In genomic region chr13:94596575-94596971, GRCh38 we compare ENCODE assay signal across 8 cellular contexts. TPM values are rescaled to one million over a fixed set of nuclear protein-coding genes. Genes with fewer than 3 reads are reported as not detected.
A peak's percentile ranks its signal among the peaks of the same experiment; 100 is the strongest.
DNase-seq lines count a peak whose midpoint lies in the region; ATAC-seq, FAIRE-seq and TF ChIP-seq lines count a peak whose summit lies in the region.

No MANE protein-coding gene starts in this region.

- H3K4me3 Mint-ChIP-seq in activated naive CD4-positive, alpha-beta T cell treated with anti-CD3 and anti-CD28 coated beads for 36 hours, result peak overlapping the region; percentile 92
- H3K4me3 Mint-ChIP-seq in central memory CD8-positive, alpha-beta T cell, result peak overlapping the region; percentile 93

- peaks cover 5% of the 10 kb centered on the region for H3K9me3 Mint-ChIP-seq in activated naive CD4-positive, alpha-beta T cell treated with anti-CD3 and anti-CD28 coated beads for 36 hours
- no peaks in the 10 kb centered on the region for H3K9me3 Mint-ChIP-seq in central memory CD8-positive, alpha-beta T cell

- H3K4me1 Mint-ChIP-seq in activated naive CD4-positive, alpha-beta T cell treated with anti-CD3 and anti-CD28 coated beads for 36 hours (ENCODE audit: low read depth), result peaks cover 33% of the 10 kb centered on the region
- peaks cover 37% of the 10 kb centered on the region for H3K4me1 Mint-ChIP-seq in central memory CD8-positive, alpha-beta T cell

- H3K27ac Mint-ChIP-seq in activated naive CD4-positive, alpha-beta T cell treated with anti-CD3 and anti-CD28 coated beads for 36 hours, result no peak overlapping the region
- no peak overlapping the region for H3K27ac Mint-ChIP-seq in central memory CD8-positive, alpha-beta T cell (ENCODE audit: low read depth)

- H3K36me3 Mint-ChIP-seq in activated naive CD4-positive, alpha-beta T cell treated with anti-CD3 and anti-CD28 coated beads for 36 hours (ENCODE audit: low read depth), result peaks cover 18% of the 10 kb centered on the region
- peaks cover 20% of the 10 kb centered on the region for H3K36me3 Mint-ChIP-seq in central memory CD8-positive, alpha-beta T cell (ENCODE audit: insufficient read depth)

- H3K27ac ChIP-seq in mucosa of rectum (ENCODE audit: low read depth in 2 of 2, low read length in 2 of 2) (no peak overlapping the region), vagina (peak overlapping the region; percentile 71)

- H3K36me3 ChIP-seq in mucosa of rectum (ENCODE audit: control insufficient read depth in 2 of 2, insufficient read depth in 2 of 2, low read length in 2 of 2) (peaks cover 5 to 7% of the 10 kb centered on the region in 2 donors), vagina (peaks cover 0 to 11% of the 10 kb centered on the region in 2 donors)

- no peak for FAIRE-seq in urothelium cell line (lab: Jason Lieb, UNC)

- TF ChIP-seq POLR2A in vagina (IDR thresholded peaks at IDR 0.05), result no peak

- H3K27me3 ChIP-seq in mucosa of rectum (ENCODE audit: control insufficient read depth in 2 of 2, insufficient read depth in 2 of 2, low read length in 2 of 2) (no peaks in the 10 kb centered on the region), vagina (no peaks in the 10 kb centered on the region)

- peak overlapping the region; percentile 91 to 94 for H3K9ac ChIP-seq in mucosa of rectum (ENCODE audit: low read depth in 1 of 2, low read length in 2 of 2)

- H3K4me3 ChIP-seq in mucosa of rectum (ENCODE audit: low read length in 2 of 2), result peak overlapping the region; percentile 96 to 99
- H3K4me3 ChIP-seq in vagina, result peak overlapping the region; percentile 70 to 88

- H3K9me3 ChIP-seq in mucosa of rectum (ENCODE audit: control insufficient read depth in 2 of 2, low read length in 2 of 2) (no peaks in the 10 kb centered on the region), vagina (no peaks in the 10 kb centered on the region)

- no peak for DNase-seq in activated naive CD4-positive, alpha-beta T cell treated with anti-CD3 and anti-CD28 coated beads for 36 hours
- DNase-seq in activated naive CD4-positive, alpha-beta T cell treated with anti-CD3 and anti-CD28 coated beads, Interleukin-2, amount 50 U/mL, for 16 hours, result no peak
- no peak for DNase-seq in central memory CD8-positive, alpha-beta T cell (ENCODE audit: low spot score in 2 of 2)
- DNase-seq in vagina (ENCODE audit: extremely low spot score in 2 of 2) (no peak), urothelium cell line (ENCODE audit: low spot score) (no peak), omental fat pad (ENCODE audit: low spot score) (no peak)

- TF ChIP-seq CTCF in vagina (IDR thresholded peaks at IDR 0.05), result no peak
- TF ChIP-seq CTCF in omental fat pad (IDR thresholded peaks at IDR 0.05), result no peak

- intact Hi-C loops in activated naive CD4-positive, alpha-beta T cell treated with anti-CD3 and anti-CD28 coated beads for 36 hours (cut with micrococcal nuclease), result loop anchor here (1.0 kb wide), 2 partner anchors 47 to 177 kb away; no protein-coding TSS in a partner anchor
- intact Hi-C loops in vagina (cut with DNase I), result no loop called here

- no peak for ATAC-seq in central memory CD8-positive, alpha-beta T cell (replicated peaks; ENCODE audit: extremely low read depth, poor library complexity, severe bottlenecking)
- no peak for ATAC-seq in HG02571 (IDR thresholded peaks at IDR 0.05; ENCODE audit: unreplicated experiment)
- no peak for ATAC-seq in omental fat pad (ENCODE audit: low FRiP score)

- H3K4me1 ChIP-seq in mucosa of rectum (ENCODE audit: control insufficient read depth in 2 of 2, insufficient read depth in 2 of 2, low read length in 2 of 2) (peaks cover 14 to 21% of the 10 kb centered on the region in 2 donors), vagina (peaks cover 22% of the 10 kb centered on the region)

- CTCF ChIA-PET in activated naive CD4-positive, alpha-beta T cell treated with anti-CD3 and anti-CD28 coated beads for 36 hours (lab: Charles Lee), result interaction anchor here (0.6 to 1.9 kb wide), 8 partner anchors 9 to 48 kb away, joined by 3 to 9 read pairs (median 4); no protein-coding TSS in a partner anchor

- no peaks in the 10 kb centered on the region for H3K27me3 Mint-ChIP-seq in activated naive CD4-positive, alpha-beta T cell treated with anti-CD3 and anti-CD28 coated beads for 36 hours (ENCODE audit: low read depth)
- no peaks in the 10 kb centered on the region for H3K27me3 Mint-ChIP-seq in central memory CD8-positive, alpha-beta T cell

RNA-seq across cellular contexts. Expression of gene TGDS, which starts 0.6 kb away (rescaled TPM):
- total RNA-seq in activated naive CD4-positive, alpha-beta T cell treated with anti-CD3 and anti-CD28 coated beads for 36 hours, result 10 to 100 TPM; 14.0 to 15.5 TPM
- total RNA-seq in vagina (9.6 TPM), omental fat pad (10 to 100 TPM; 10.7 to 21.3 (median 13.7) TPM)

RNA-seq across cellular contexts. Expression of gene GPR180, which starts 5.1 kb away (rescaled TPM):
- 1 to 10 TPM; 5.6 to 5.7 TPM for total RNA-seq in activated naive CD4-positive, alpha-beta T cell treated with anti-CD3 and anti-CD28 coated beads for 36 hours
- 5.6 TPM for total RNA-seq in vagina
- total RNA-seq in omental fat pad, result 10 to 100 TPM in 2 of 4 donors, 1 to 10 TPM in 2; 5.3 to 33.4 (median 12.9) TPM
